ENCODE assay signal across 27 cellular contexts in the genomic region with DNA sequence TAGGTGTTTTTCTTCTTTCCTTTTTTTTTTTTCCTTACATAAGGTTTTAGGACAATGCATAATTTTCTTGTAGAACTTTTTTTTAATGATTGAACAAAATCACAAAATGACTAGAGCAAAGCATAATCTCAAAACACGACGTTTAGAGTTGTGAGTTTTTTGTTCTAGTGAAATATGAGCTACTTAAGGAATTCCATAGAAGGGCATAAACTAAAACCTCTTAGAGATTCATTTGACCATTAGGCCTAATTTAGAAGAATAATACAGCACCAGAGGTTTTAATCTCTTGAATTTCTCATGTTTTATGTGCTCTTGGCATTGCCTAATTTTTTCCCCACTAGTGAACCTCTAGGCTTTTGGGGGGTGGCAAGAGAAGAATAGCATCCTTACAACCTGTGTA.
"Had no signal": no experiment of that assay in that cellular context is flagged by ENCODE, and none has a peak within 500 bp of the region (broad histone marks: within the 10 kb centered on the region; RNA-seq: fewer than 3 reads in every experiment).

No MANE protein-coding gene starts in this region.

- H3K27ac ChIP-seq: colonic mucosa, coronary artery, epithelial cell of prostate, esophagus muscularis mucosa, esophagus squamous epithelium, foreskin keratinocyte, gastrocnemius medialis, gastroesophageal sphincter, heart left ventricle, heart right ventricle had no signal

- H3K9me3 ChIP-seq: colonic mucosa, esophagus muscularis mucosa, gastrocnemius medialis had no signal

- H3K4me1 Mint-ChIP-seq: endodermal cell had no signal

- H3K4me1 ChIP-seq: colonic mucosa, foreskin keratinocyte had no signal

- H3K27ac Mint-ChIP-seq: dendritic cell treated with granulocyte-macrophage colony-stimulating factor and Interleukin-4, amounts not matched to agents 40 ng/mL and 50 ng/mL, for 4 days; effector memory CD8-positive, alpha-beta T cell had no signal

- DNase-seq: colonic mucosa; cortex of kidney; dermis blood vessel endothelial cell; dorsolateral prefrontal cortex; effector CD4-positive, alpha-beta T cell; effector CD8-positive, alpha-beta T cell; effector memory CD4-positive, alpha-beta T cell; effector memory CD8-positive, alpha-beta T cell; endodermal cell; erythroblast; esophagus squamous epithelium; foreskin fibroblast; foreskin keratinocyte; foreskin melanocyte; gastrocnemius medialis; glutamatergic neuron; heart left ventricle; heart right ventricle had no signal

- FAIRE-seq: colon, endometrium, endothelial cell of umbilical vein, frontal cortex had no signal

- H3K36me3 ChIP-seq: colonic mucosa, esophagus muscularis mucosa, esophagus squamous epithelium, gastrocnemius medialis, heart left ventricle, heart right ventricle had no signal

- H3K4me3 ChIP-seq: colonic mucosa, coronary artery, dorsolateral prefrontal cortex, esophagus muscularis mucosa, esophagus squamous epithelium, gastrocnemius medialis, gastroesophageal sphincter, heart left ventricle, heart right ventricle had no signal

- H3K27me3 ChIP-seq: colonic mucosa, dorsolateral prefrontal cortex, esophagus muscularis mucosa, esophagus squamous epithelium, foreskin keratinocyte, gastrocnemius medialis, gastroesophageal sphincter, heart left ventricle, heart right ventricle had no signal

- H3K4me3 Mint-ChIP-seq: dendritic cell treated with granulocyte-macrophage colony-stimulating factor and Interleukin-4, amounts not matched to agents 40 ng/mL and 50 ng/mL, for 4 days; effector memory CD8-positive, alpha-beta T cell; endodermal cell had no signal
